8 cellular contexts compared by ENCODE assay signal in the genomic region with DNA sequence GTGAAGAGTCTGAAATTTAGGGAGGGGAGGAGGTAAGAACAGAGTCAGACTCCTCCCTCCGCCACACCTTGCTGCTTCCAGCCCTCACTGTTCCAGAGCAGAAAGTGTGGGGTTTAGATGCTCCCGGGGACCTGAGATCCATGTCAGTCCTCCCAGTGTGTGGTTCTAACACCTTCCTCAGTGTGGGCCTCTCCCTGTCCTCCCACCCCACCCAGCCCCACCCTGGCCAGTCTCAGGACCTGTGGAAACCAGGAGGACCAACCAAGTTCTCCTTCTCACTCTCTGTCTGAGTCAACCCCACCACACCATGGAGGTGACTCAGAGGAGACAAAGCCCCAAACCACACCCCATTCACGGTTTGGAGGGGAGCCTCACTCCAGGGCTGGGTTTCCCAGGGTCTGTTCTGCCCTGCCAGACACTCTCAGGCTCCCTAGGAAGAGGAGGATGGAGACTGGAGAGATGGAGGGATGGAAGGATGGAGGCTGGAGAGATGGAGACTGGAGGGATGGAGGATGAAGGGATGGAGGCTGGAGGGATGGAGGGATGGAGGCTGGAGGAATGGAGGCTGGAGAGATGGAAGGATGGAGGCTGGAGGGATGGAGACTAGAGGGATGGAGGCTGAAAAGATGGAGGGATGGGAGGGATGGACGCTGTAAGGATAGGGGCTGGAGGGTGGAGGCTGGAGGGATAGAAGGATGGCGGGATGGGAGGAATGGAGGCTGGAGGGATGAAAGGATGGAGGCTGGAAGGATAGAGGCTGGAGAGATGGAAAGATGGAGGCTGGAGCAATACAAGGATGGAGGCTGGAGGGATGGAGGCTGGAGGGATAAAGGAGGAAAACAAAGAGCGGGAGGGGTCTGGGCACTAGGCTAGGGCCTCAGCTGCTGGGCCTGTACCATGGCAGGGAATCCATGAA.
A peak's percentile ranks its signal among the peaks of the same experiment; 100 is the strongest.
DNase-seq lines count a peak whose midpoint lies in the region; ATAC-seq and TF ChIP-seq lines count a peak whose summit lies in the region.

No MANE protein-coding gene starts in this region.

- peak; percentile 46 for ATAC-seq in GM21390 (IDR thresholded peaks at IDR 0.05; ENCODE audit: unreplicated experiment)

- TF ChIP-seq POLR2A in NB4 (IDR thresholded peaks at IDR 0.05; ENCODE audit: extremely low read depth, insufficient read length) (no peak), uterus (IDR thresholded peaks at IDR 0.05) (no peak)

- H3K9me3 ChIP-seq in BE2C, result no peaks in the 10 kb centered on the region
- H3K9me3 ChIP-seq in uterus, result no peaks in the 10 kb centered on the region

- TF ChIP-seq CTCF in C4-2B (conservative IDR thresholded peaks at IDR 0.05) (no peak), NB4 (IDR thresholded peaks at IDR 0.05; ENCODE audit: low read depth, low read length) (no peak), BE2C (IDR thresholded peaks at IDR 0.05; ENCODE audit: low read depth, low read length) (no peak), uterus (IDR thresholded peaks at IDR 0.05) (no peak)

- H3K27me3 ChIP-seq in BE2C, result no peaks in the 10 kb centered on the region
- H3K27me3 ChIP-seq in uterus, result no peaks in the 10 kb centered on the region

- H3K4me1 ChIP-seq in BE2C (no peaks in the 10 kb centered on the region), uterus (no peaks in the 10 kb centered on the region)

- no peak overlapping the region for H3K4me3 ChIP-seq in NB4 (ENCODE audit: low read depth, low read length)
- no peak overlapping the region for H3K4me3 ChIP-seq in BE2C (ENCODE audit: low read depth, low read length)
- H3K4me3 ChIP-seq in uterus, result no peak overlapping the region

- intact Hi-C loops in uterus (cut with DNase I; ENCODE audit: low total_unique reads), result no loop called here

- DNase-seq in NB4 (ENCODE audit: low read depth), result peak; percentile 84
- peak; percentile 31 to 57 for DNase-seq in activated T-helper 1 cell treated with anti-CD3 and anti-CD28 coated beads, Interleukin-2, amount 50 U/mL, for 16 hours (ENCODE audit: low read depth in 1 of 2, low spot score in 1 of 2)
- DNase-seq in stimulated activated CD4-positive, alpha-beta T cell treated with anti-CD3 and anti-CD28 coated beads, Interleukin-2, amount 100 ng/mL, for 24 hours, result peak; percentile 79 to 81
- no peak for DNase-seq in BE2C
- no peak for DNase-seq in uterus
- no peak for DNase-seq in kidney tubule cell (ENCODE audit: low spot score)

- H3K27ac ChIP-seq in C4-2B (peak overlapping the region; percentile 73), uterus (no peak overlapping the region)

- H3K36me3 ChIP-seq in BE2C (no peaks in the 10 kb centered on the region), uterus (no peaks in the 10 kb centered on the region)

Comparison
In these comparisons a context has a peak if more than half of its experiments do, and no peak if none do; other contexts are left out.
1. DNase-seq: peak in NB4 (single experiment), activated T-helper 1 cell treated with anti-CD3 and anti-CD28 coated beads, Interleukin-2, amount 50 U/mL, for 16 hours (2 of 2) and stimulated activated CD4-positive, alpha-beta T cell treated with anti-CD3 and anti-CD28 coated beads, Interleukin-2, amount 100 ng/mL, for 24 hours (2 of 2); none in BE2C (single experiment), uterus (0 of 2) and kidney tubule cell (single experiment).